In genomic region chr3:48561045-48561736, GRCh38 we compare ENCODE assay signal across 8 cellular contexts. TPM values are rescaled to one million over a fixed set of nuclear protein-coding genes. Genes with fewer than 3 reads are reported as not detected.
DNase-seq lines count a peak whose midpoint lies in the region; ATAC-seq, FAIRE-seq and TF ChIP-seq lines count a peak whose summit lies in the region.

No MANE protein-coding gene starts in this region.

- peak overlapping the region; percentile 77 for H3K4me3 Mint-ChIP-seq in nephron progenitor cell
- no peak overlapping the region for H3K4me3 Mint-ChIP-seq in CD4-positive, alpha-beta T cell

- H3K4me1 ChIP-seq in esophagus muscularis mucosa (peaks cover 40 to 61% (median 54%) of the 10 kb centered on the region in 4 donors), suprapubic skin (peaks cover 59% of the 10 kb centered on the region)

- no peaks in the 10 kb centered on the region for H3K27me3 Mint-ChIP-seq in nephron progenitor cell (ENCODE audit: low read depth, poor library complexity)
- no peaks in the 10 kb centered on the region for H3K27me3 Mint-ChIP-seq in CD4-positive, alpha-beta T cell

- POLR2A ChIA-PET in CD4-positive, alpha-beta T cell (lab: Charles Lee) = no interaction called here

- TF ChIP-seq CTCF in esophagus muscularis mucosa (IDR thresholded peaks at IDR 0.05) = peak in 2 of 3 experiments; percentile 28 to 35
- peak; percentile 40 for TF ChIP-seq CTCF in nephron progenitor cell (IDR thresholded peaks at IDR 0.05)
- TF ChIP-seq CTCF in suprapubic skin (IDR thresholded peaks at IDR 0.05) = peak in 1 of 2 donors; percentile 21
- TF ChIP-seq CTCF in CD4-positive, alpha-beta T cell (IDR thresholded peaks at IDR 0.05) = no peak

- no peak for ATAC-seq in CD4-positive, alpha-beta T cell (ENCODE audit: poor library complexity)

- intact Hi-C loops in esophagus muscularis mucosa (cut with DNase I) = no loop called here
- intact Hi-C loops in CD4-positive, alpha-beta T cell (cut with DNase I, micrococcal nuclease) = no loop called here

- no peaks in the 10 kb centered on the region for H3K36me3 Mint-ChIP-seq in nephron progenitor cell (ENCODE audit: low read depth)
- H3K36me3 Mint-ChIP-seq in CD4-positive, alpha-beta T cell (ENCODE audit: low read depth) = no peaks in the 10 kb centered on the region

- peak; percentile 56 for DNase-seq in GM19239 (ENCODE audit: insufficient read length, low spot score)
- peak; percentile 83 for DNase-seq in RCC 7860 (ENCODE audit: low spot score)
- DNase-seq in esophagus muscularis mucosa (ENCODE audit: extremely low spot score) = no peak
- DNase-seq in nephron progenitor cell = peak; percentile 89
- DNase-seq in suprapubic skin (ENCODE audit: low spot score in 2 of 2) = no peak
- no peak for DNase-seq in CD4-positive, alpha-beta T cell
- no peak for DNase-seq in NCI-H345 (lab: John Stamatoyannopoulos, UW)
- DNase-seq in NCI-H128 (lab: John Stamatoyannopoulos, UW; ENCODE audit: unreplicated experiment) = no peak

- TF ChIP-seq EP300 in esophagus muscularis mucosa (IDR thresholded peaks at IDR 0.05) (no peak), suprapubic skin (IDR thresholded peaks at IDR 0.05) (no peak)

- WGBS in esophagus muscularis mucosa = 15% methylated on average over 8 of the region's 21 CpGs
- 54% methylated on average over 18 of the region's 21 CpGs for WGBS in suprapubic skin

- TF ChIP-seq POLR2A in esophagus muscularis mucosa (IDR thresholded peaks at IDR 0.05; ENCODE audit: low read depth) = no peak
- TF ChIP-seq POLR2A in suprapubic skin (IDR thresholded peaks at IDR 0.05) = no peak

- no peaks in the 10 kb centered on the region for H3K27me3 ChIP-seq in esophagus muscularis mucosa
- no peaks in the 10 kb centered on the region for H3K27me3 ChIP-seq in suprapubic skin
- no peaks in the 10 kb centered on the region for H3K27me3 ChIP-seq in CD4-positive, alpha-beta T cell (ENCODE audit: control insufficient read depth, insufficient read depth, low read length)

- peak overlapping the region; percentile 47 to 56 (median 51) for H3K4me3 ChIP-seq in esophagus muscularis mucosa
- no peak overlapping the region for H3K4me3 ChIP-seq in suprapubic skin

- peak overlapping the region; percentile 84 for H3K27ac Mint-ChIP-seq in nephron progenitor cell
- H3K27ac Mint-ChIP-seq in CD4-positive, alpha-beta T cell = no peak overlapping the region

- CTCF ChIA-PET in CD4-positive, alpha-beta T cell (lab: Charles Lee) = no interaction called here

- peaks cover 72% of the 10 kb centered on the region for H3K4me1 Mint-ChIP-seq in nephron progenitor cell
- peaks cover 16% of the 10 kb centered on the region for H3K4me1 Mint-ChIP-seq in CD4-positive, alpha-beta T cell (ENCODE audit: low read depth)

- FAIRE-seq in GM19239 (lab: Jason Lieb, UNC) = no peak
- FAIRE-seq in RCC 7860 (lab: Jason Lieb, UNC) = peak; percentile 84

- H3K9me3 ChIP-seq in esophagus muscularis mucosa (no peaks in the 10 kb centered on the region), suprapubic skin (no peaks in the 10 kb centered on the region)
- no peaks in the 10 kb centered on the region for H3K9me3 ChIP-seq in CD4-positive, alpha-beta T cell (ENCODE audit: control insufficient read depth, low read length)

- no peaks in the 10 kb centered on the region for H3K36me3 ChIP-seq in esophagus muscularis mucosa
- peaks cover 3% of the 10 kb centered on the region for H3K36me3 ChIP-seq in suprapubic skin

- no peaks in the 10 kb centered on the region for H3K9me3 Mint-ChIP-seq in nephron progenitor cell
- no peaks in the 10 kb centered on the region for H3K9me3 Mint-ChIP-seq in CD4-positive, alpha-beta T cell

- H3K27ac ChIP-seq in esophagus muscularis mucosa (replicated peaks in 1 of 4) = peak overlapping the region; percentile 64 to 78 (median 74)
- H3K27ac ChIP-seq in suprapubic skin = no peak overlapping the region
- H3K27ac ChIP-seq in CD4-positive, alpha-beta T cell (ENCODE audit: low read depth, low read length) = no peak overlapping the region

RNA-seq across cellular contexts. Expression of gene UCN2, which starts 2.4 kb away (rescaled TPM):
- total RNA-seq in esophagus muscularis mucosa (not detected), suprapubic skin (10 to 100 TPM; 10.1 to 23.7 (median 18.0) TPM)
- not detected for total RNA-seq in CD4-positive, alpha-beta T cell

RNA-seq across cellular contexts. Expression of gene PFKFB4, which starts 4.6 kb away (rescaled TPM):
- total RNA-seq in esophagus muscularis mucosa (1 to 10 TPM; 1.8 to 2.9 (median 1.9) TPM), suprapubic skin (10 to 100 TPM in 1 of 4 donors, 1 to 10 TPM in 3; 3.6 to 12.7 (median 8.3) TPM)
- 1 to 10 TPM in 1 of 2 experiments, under 1 TPM in 1; 0.98 to 2.5 TPM for total RNA-seq in CD4-positive, alpha-beta T cell

RNA-seq across cellular contexts. Expression of gene COL7A1, which starts 33.9 kb away (rescaled TPM):
- total RNA-seq in esophagus muscularis mucosa (1 to 10 TPM; 1.2 to 2.9 (median 2.1) TPM), suprapubic skin (100 to 1,000 TPM; 287 to 596 (median 348) TPM)
- total RNA-seq in CD4-positive, alpha-beta T cell = under 1 TPM; 0.73 to 0.93 TPM

RNA-seq across cellular contexts. Expression of gene UQCRC1, which starts 48.3 kb away (rescaled TPM):
- 100 to 1,000 TPM; 265 to 340 (median 295) TPM for total RNA-seq in esophagus muscularis mucosa
- total RNA-seq in suprapubic skin = 100 to 1,000 TPM; 294 to 337 (median 319) TPM
- total RNA-seq in CD4-positive, alpha-beta T cell = 10 to 100 TPM; 74.1 to 75.5 TPM

RNA-seq across cellular contexts. Expression of gene SHISA5, which starts 57.2 kb away (rescaled TPM):
- total RNA-seq in esophagus muscularis mucosa (100 to 1,000 TPM; 101 to 158 (median 148) TPM), suprapubic skin (10 to 100 TPM; 60.1 to 98.0 (median 87.3) TPM)
- total RNA-seq in CD4-positive, alpha-beta T cell = 100 to 1,000 TPM; 102 to 109 TPM

Comparison
In these comparisons a context has a peak if more than half of its experiments do, and no peak if none do; other contexts are left out.
1. DNase-seq: peak in GM19239 (single experiment), RCC 7860 (single experiment) and nephron progenitor cell (single experiment); none in esophagus muscularis mucosa (single experiment), suprapubic skin (0 of 2), CD4-positive, alpha-beta T cell (0 of 10), NCI-H345 (single experiment) and NCI-H128 (single experiment).
2. H3K27ac ChIP-seq: peak in esophagus muscularis mucosa (4 of 4); none in suprapubic skin (single experiment) and CD4-positive, alpha-beta T cell (single experiment).
3. RNA of gene UCN2, which starts 2.4 kb away (total RNA-seq): 10.1 to 23.7 TPM in suprapubic skin; not detected in esophagus muscularis mucosa and not detected in CD4-positive, alpha-beta T cell; every median in the first group is over 4 times any median in the second.
4. RNA of gene COL7A1, which starts 33.9 kb away (total RNA-seq): 287 to 596 TPM in suprapubic skin; 1.2 to 2.9 TPM in esophagus muscularis mucosa and 0.73 to 0.93 TPM in CD4-positive, alpha-beta T cell; every median in the first group is over 10 times any median in the second.